ENCODE assay signal across 1 cellular context in the genomic region with DNA sequence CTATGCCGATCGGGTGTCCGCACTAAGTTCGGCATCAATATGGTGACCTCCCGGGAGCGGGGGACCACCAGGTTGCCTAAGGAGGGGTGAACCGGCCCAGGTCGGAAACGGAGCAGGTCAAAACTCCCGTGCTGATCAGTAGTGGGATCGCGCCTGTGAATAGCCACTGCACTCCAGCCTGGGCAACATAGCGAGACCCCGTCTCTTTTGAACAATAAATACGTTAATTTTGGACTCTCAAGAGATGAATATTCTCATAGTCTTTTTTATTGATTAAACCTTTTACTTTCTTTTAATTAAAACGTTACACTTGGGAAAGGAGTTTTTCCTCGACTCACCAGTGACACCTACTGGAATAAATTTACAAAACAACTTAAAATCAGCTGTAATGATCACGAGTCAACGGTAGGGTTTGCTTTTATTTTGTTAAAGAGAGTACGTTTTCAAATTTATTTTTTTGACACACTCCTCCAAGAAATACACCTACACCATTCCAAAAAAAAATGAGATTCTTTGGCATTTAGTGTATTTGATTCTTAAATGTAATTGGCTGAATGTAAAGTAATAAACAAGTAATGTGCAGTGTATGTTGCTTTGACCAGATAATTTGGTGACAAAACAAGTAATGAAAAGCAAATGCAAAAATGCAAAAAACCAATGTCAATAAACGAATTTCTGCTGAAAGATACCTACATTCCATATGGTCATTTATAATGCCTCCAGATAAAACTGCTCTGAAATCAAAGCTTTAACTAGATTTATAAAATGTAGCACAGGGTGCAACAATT.
TF ChIP-seq lines count a peak whose summit lies in the region.

No MANE protein-coding gene starts in this region.

TF ChIP-seq in K562, 482 proteins besides CTCF, POLR2A, EP300 and RAD21 (continued from another document and continues in another):
- TF ChIP-seq, protein P1, sequence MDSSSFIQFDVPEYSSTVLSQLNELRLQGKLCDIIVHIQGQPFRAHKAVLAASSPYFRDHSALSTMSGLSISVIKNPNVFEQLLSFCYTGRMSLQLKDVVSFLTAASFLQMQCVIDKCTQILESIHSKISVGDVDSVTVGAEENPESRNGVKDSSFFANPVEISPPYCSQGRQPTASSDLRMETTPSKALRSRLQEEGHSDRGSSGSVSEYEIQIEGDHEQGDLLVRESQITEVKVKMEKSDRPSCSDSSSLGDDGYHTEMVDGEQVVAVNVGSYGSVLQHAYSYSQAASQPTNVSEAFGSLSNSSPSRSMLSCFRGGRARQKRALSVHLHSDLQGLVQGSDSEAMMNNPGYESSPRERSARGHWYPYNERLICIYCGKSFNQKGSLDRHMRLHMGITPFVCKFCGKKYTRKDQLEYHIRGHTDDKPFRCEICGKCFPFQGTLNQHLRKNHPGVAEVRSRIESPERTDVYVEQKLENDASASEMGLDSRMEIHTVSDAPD (CRISPR knock-in tag; IDR thresholded peaks at IDR 0.05), result no peak
- no peak for TF ChIP-seq BDP1 (IDR thresholded peaks at IDR 0.05; ENCODE audit: insufficient read depth, insufficient read length)
- no peak for TF ChIP-seq EWSR1 (IDR thresholded peaks at IDR 0.05; ENCODE audit: borderline replicate concordance, low read depth, partially characterized antibody)
- no peak for TF ChIP-seq TCFL5 (CRISPR knock-in tag; conservative IDR thresholded peaks at IDR 0.05)
- TF ChIP-seq TSHZ1 (CRISPR knock-in tag; IDR thresholded peaks at IDR 0.05), result no peak
- TF ChIP-seq TRIM24 (IDR thresholded peaks at IDR 0.05), result peak in 1 of 2 experiments; percentile 61; a peak in 1 of 4 replicates
- TF ChIP-seq ID3 (CRISPR knock-in tag; IDR thresholded peaks at IDR 0.05), result no peak
- TF ChIP-seq ID3 (tag; IDR thresholded peaks at IDR 0.05), result peak; percentile 58; the same call in 1 of the 2 replicates
- no peak for TF ChIP-seq ZNF518B (CRISPR knock-in tag; IDR thresholded peaks at IDR 0.05)
- TF ChIP-seq, protein P2, sequence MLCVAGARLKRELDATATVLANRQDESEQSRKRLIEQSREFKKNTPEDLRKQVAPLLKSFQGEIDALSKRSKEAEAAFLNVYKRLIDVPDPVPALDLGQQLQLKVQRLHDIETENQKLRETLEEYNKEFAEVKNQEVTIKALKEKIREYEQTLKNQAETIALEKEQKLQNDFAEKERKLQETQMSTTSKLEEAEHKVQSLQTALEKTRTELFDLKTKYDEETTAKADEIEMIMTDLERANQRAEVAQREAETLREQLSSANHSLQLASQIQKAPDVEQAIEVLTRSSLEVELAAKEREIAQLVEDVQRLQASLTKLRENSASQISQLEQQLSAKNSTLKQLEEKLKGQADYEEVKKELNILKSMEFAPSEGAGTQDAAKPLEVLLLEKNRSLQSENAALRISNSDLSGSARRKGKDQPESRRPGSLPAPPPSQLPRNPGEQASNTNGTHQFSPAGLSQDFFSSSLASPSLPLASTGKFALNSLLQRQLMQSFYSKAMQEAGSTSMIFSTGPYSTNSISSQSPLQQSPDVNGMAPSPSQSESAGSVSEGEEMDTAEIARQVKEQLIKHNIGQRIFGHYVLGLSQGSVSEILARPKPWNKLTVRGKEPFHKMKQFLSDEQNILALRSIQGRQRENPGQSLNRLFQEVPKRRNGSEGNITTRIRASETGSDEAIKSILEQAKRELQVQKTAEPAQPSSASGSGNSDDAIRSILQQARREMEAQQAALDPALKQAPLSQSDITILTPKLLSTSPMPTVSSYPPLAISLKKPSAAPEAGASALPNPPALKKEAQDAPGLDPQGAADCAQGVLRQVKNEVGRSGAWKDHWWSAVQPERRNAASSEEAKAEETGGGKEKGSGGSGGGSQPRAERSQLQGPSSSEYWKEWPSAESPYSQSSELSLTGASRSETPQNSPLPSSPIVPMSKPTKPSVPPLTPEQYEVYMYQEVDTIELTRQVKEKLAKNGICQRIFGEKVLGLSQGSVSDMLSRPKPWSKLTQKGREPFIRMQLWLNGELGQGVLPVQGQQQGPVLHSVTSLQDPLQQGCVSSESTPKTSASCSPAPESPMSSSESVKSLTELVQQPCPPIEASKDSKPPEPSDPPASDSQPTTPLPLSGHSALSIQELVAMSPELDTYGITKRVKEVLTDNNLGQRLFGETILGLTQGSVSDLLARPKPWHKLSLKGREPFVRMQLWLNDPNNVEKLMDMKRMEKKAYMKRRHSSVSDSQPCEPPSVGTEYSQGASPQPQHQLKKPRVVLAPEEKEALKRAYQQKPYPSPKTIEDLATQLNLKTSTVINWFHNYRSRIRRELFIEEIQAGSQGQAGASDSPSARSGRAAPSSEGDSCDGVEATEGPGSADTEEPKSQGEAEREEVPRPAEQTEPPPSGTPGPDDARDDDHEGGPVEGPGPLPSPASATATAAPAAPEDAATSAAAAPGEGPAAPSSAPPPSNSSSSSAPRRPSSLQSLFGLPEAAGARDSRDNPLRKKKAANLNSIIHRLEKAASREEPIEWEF (CRISPR knock-in tag; IDR thresholded peaks at IDR 0.05), result no peak
- TF ChIP-seq MBD2 (IDR thresholded peaks at IDR 0.05; ENCODE audit: borderline replicate concordance, low read depth), result no peak
- TF ChIP-seq, protein P3, sequence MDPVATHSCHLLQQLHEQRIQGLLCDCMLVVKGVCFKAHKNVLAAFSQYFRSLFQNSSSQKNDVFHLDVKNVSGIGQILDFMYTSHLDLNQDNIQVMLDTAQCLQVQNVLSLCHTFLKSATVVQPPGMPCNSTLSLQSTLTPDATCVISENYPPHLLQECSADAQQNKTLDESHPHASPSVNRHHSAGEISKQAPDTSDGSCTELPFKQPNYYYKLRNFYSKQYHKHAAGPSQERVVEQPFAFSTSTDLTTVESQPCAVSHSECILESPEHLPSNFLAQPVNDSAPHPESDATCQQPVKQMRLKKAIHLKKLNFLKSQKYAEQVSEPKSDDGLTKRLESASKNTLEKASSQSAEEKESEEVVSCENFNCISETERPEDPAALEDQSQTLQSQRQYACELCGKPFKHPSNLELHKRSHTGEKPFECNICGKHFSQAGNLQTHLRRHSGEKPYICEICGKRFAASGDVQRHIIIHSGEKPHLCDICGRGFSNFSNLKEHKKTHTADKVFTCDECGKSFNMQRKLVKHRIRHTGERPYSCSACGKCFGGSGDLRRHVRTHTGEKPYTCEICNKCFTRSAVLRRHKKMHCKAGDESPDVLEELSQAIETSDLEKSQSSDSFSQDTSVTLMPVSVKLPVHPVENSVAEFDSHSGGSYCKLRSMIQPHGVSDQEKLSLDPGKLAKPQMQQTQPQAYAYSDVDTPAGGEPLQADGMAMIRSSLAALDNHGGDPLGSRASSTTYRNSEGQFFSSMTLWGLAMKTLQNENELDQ (CRISPR knock-in tag; IDR thresholded peaks at IDR 0.05; ENCODE audit: borderline replicate concordance), result no peak
- TF ChIP-seq TEAD4 (IDR thresholded peaks at IDR 0.05; ENCODE audit: low read length), result peak; percentile 19; the same call in 1 of the 2 replicates
- TF ChIP-seq TEAD4 (CRISPR knock-in tag; IDR thresholded peaks at IDR 0.05; ENCODE audit: borderline replicate concordance), result no peak
- TF ChIP-seq, protein P4, sequence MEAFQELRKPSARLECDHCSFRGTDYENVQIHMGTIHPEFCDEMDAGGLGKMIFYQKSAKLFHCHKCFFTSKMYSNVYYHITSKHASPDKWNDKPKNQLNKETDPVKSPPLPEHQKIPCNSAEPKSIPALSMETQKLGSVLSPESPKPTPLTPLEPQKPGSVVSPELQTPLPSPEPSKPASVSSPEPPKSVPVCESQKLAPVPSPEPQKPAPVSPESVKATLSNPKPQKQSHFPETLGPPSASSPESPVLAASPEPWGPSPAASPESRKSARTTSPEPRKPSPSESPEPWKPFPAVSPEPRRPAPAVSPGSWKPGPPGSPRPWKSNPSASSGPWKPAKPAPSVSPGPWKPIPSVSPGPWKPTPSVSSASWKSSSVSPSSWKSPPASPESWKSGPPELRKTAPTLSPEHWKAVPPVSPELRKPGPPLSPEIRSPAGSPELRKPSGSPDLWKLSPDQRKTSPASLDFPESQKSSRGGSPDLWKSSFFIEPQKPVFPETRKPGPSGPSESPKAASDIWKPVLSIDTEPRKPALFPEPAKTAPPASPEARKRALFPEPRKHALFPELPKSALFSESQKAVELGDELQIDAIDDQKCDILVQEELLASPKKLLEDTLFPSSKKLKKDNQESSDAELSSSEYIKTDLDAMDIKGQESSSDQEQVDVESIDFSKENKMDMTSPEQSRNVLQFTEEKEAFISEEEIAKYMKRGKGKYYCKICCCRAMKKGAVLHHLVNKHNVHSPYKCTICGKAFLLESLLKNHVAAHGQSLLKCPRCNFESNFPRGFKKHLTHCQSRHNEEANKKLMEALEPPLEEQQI (IDR thresholded peaks at IDR 0.05), result peak; percentile 77
- no peak for TF ChIP-seq TCF7L2 (IDR thresholded peaks at IDR 0.05; ENCODE audit: low read depth, low read length)
- no peak for TF ChIP-seq DIDO1 (tag; IDR thresholded peaks at IDR 0.05; ENCODE audit: low read depth)
- TF ChIP-seq ARID3A (IDR thresholded peaks at IDR 0.05; ENCODE audit: borderline replicate concordance, low read depth, low read length), result peak; percentile 95
- no peak for TF ChIP-seq HINFP (tag; conservative IDR thresholded peaks at IDR 0.05; ENCODE audit: low read depth)
- TF ChIP-seq RCOR1 (IDR thresholded peaks at IDR 0.05; ENCODE audit: borderline replicate concordance in 1 of 2, low read depth in 2 of 2, low read length in 2 of 2), result no peak
- TF ChIP-seq SMAD1 (IDR thresholded peaks at IDR 0.05; ENCODE audit: low read depth, low read length, partially characterized antibody), result no peak
- no peak for TF ChIP-seq ZZZ3 (IDR thresholded peaks at IDR 0.05)
- no peak for TF ChIP-seq MIER1 (IDR thresholded peaks at IDR 0.05; ENCODE audit: low read depth)
- TF ChIP-seq HMGN3 (IDR thresholded peaks at IDR 0.05; ENCODE audit: borderline replicate concordance, extremely low read depth, insufficient read length, low read depth, low read length), result no peak
- no peak for TF ChIP-seq SMAD3 (CRISPR knock-in tag; conservative IDR thresholded peaks at IDR 0.05)
- no peak; the same call in 1 of the 2 replicates for TF ChIP-seq ZNF24 (IDR thresholded peaks at IDR 0.05)
- TF ChIP-seq NFE2L1 (tag; IDR thresholded peaks at IDR 0.05; ENCODE audit: borderline replicate concordance, low read depth), result no peak
